ENCODE assay signal across 9 cellular contexts in the genomic region with DNA sequence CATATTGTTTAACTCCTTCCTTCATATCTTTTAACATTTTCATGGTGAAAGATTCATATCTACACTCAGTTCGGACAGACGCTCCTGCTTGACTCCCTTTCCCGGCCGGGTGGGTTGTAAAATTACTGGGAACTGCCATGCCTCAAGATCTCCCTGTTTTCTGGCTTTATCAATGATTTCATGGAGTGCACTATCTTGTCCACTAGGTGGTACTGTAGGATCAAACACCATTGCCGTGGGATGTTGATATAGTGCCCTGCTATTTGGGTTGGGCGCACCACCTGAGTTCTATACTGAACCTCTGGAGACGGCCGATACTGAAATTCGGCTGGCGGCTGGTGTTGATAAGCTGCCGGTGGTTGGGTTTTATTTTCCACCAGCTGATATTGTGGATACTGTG. TPM values are rescaled to one million over a fixed set of nuclear protein-coding genes. Genes with fewer than 3 reads are reported as not detected.
DNase-seq lines count a peak whose midpoint lies in the region; ATAC-seq and TF ChIP-seq lines count a peak whose summit lies in the region.
"Had no signal": no experiment of that assay in that cellular context is flagged by ENCODE, and none has a peak within 500 bp of the region (broad histone marks: within the 10 kb centered on the region; RNA-seq: fewer than 3 reads in every experiment).

No MANE protein-coding gene starts in this region.

- H3K4me1 ChIP-seq in DOHH2 (ENCODE audit: control insufficient read depth, low read length) (peaks cover 10% of the 10 kb centered on the region; the same call in 1 of the 2 replicates), body of pancreas (peaks cover 21% of the 10 kb centered on the region)

- ATAC-seq in body of pancreas = peak; percentile 75
- peak; percentile 71 to 92 for ATAC-seq in naive thymus-derived CD8-positive, alpha-beta T cell
- no peak for ATAC-seq in GM21360 (IDR thresholded peaks at IDR 0.05; ENCODE audit: unreplicated experiment)
- ATAC-seq in SK-N-SH treated with all-trans-retinoic acid at 6 μM for 48 hours = no peak

- peak; percentile 29 for TF ChIP-seq CTCF in DOHH2 (IDR thresholded peaks at IDR 0.05; ENCODE audit: low read depth, low read length, poor library complexity, severe bottlenecking)
- peak in 4 of 7 experiments; percentile 46 to 76 (median 64) for TF ChIP-seq CTCF in body of pancreas (IDR thresholded peaks at IDR 0.05)
- TF ChIP-seq CTCF in type B pancreatic cell (conservative IDR thresholded peaks at IDR 0.05) = no peak

- peaks cover 0 to 9% (median 2%) of the 10 kb centered on the region in 4 donors for H3K4me1 Mint-ChIP-seq in naive thymus-derived CD8-positive, alpha-beta T cell
- H3K4me1 Mint-ChIP-seq in type B pancreatic cell (ENCODE audit: unreplicated experiment) = no peaks in the 10 kb centered on the region

- WGBS in body of pancreas, 2 donors = 1 to 10% methylated on average over 5 to 11 of the region's 11 CpGs

- H3K9me3 Mint-ChIP-seq in naive thymus-derived CD8-positive, alpha-beta T cell = no peaks in the 10 kb centered on the region
- H3K9me3 Mint-ChIP-seq in type B pancreatic cell = no peaks in the 10 kb centered on the region

- H4K20me1 ChIP-seq in DOHH2 (ENCODE audit: control insufficient read depth, insufficient read depth, low read depth, low read length) = no peaks in the 10 kb centered on the region

- no peak overlapping the region for H3K27ac ChIP-seq in DOHH2 (ENCODE audit: low read depth, low read length)
- no peak overlapping the region for H3K27ac ChIP-seq in body of pancreas

- H3K4me2 ChIP-seq in DOHH2 (ENCODE audit: low read length) = no peak overlapping the region

- H3K79me2 ChIP-seq in DOHH2 (ENCODE audit: control insufficient read depth, low read length) = no peaks in the 10 kb centered on the region

- intact Hi-C loops in body of pancreas (cut with DNase I) = no loop called here

- H3K9me3 ChIP-seq in DOHH2 (ENCODE audit: control insufficient read depth, insufficient read depth, low read length) = no peaks in the 10 kb centered on the region
- H3K9me3 ChIP-seq in MG63 = no peaks in the 10 kb centered on the region
- H3K9me3 ChIP-seq in body of pancreas = no peaks in the 10 kb centered on the region

- H3K36me3 ChIP-seq in DOHH2 (ENCODE audit: control insufficient read depth, low read length) (no peaks in the 10 kb centered on the region), MG63 (no peaks in the 10 kb centered on the region), body of pancreas (replicated peaks in 1 of 2; ENCODE audit: insufficient read depth in 1 of 2, low read depth in 2 of 2) (no peaks in the 10 kb centered on the region)

- H3K27ac Mint-ChIP-seq in naive thymus-derived CD8-positive, alpha-beta T cell = no peak overlapping the region
- H3K27ac Mint-ChIP-seq in type B pancreatic cell = no peak overlapping the region

- H3K4me3 ChIP-seq in DOHH2 (ENCODE audit: low read length) (no peak overlapping the region), MG63 (no peak overlapping the region), body of pancreas (no peak overlapping the region)

- no peaks in the 10 kb centered on the region for H3F3A ChIP-seq in DOHH2 (ENCODE audit: control insufficient read depth, insufficient read depth)

- H3K36me3 Mint-ChIP-seq in naive thymus-derived CD8-positive, alpha-beta T cell = no peaks in the 10 kb centered on the region
- H3K36me3 Mint-ChIP-seq in type B pancreatic cell = no peaks in the 10 kb centered on the region

- H3K27me3 Mint-ChIP-seq in naive thymus-derived CD8-positive, alpha-beta T cell = peaks cover 0 to 2% (median 0%) of the 10 kb centered on the region in 5 donors
- H3K27me3 Mint-ChIP-seq in type B pancreatic cell = no peaks in the 10 kb centered on the region

- POLR2A ChIA-PET in naive thymus-derived CD8-positive, alpha-beta T cell (lab: Charles Lee) = no interaction called here

- no peak overlapping the region for H3K4me3 Mint-ChIP-seq in naive thymus-derived CD8-positive, alpha-beta T cell
- no peak overlapping the region for H3K4me3 Mint-ChIP-seq in type B pancreatic cell

- H3K27me3 ChIP-seq in DOHH2 (ENCODE audit: control insufficient read depth, low read length) (no peaks in the 10 kb centered on the region), MG63 (no peaks in the 10 kb centered on the region), body of pancreas (no peaks in the 10 kb centered on the region)

- H3K9me2 ChIP-seq in DOHH2 (replicated peaks; ENCODE audit: control insufficient read depth, low read length) = no peaks in the 10 kb centered on the region

- no peak for TF ChIP-seq POLR2A in body of pancreas (IDR thresholded peaks at IDR 0.05)

- DNase-seq in MG63 (peak; percentile 17), body of pancreas (peak in 2 of 4 donors; percentile 56 to 72), UCSD-AML1 (lab: John Stamatoyannopoulos, UW; ENCODE audit: unreplicated experiment) (no peak), type B pancreatic cell (ENCODE audit: extremely low spot score, unreplicated experiment) (no peak)
- DNase-seq in naive thymus-derived CD8-positive, alpha-beta T cell = peak in 7 of 10 donors; percentile 2 to 65 (median 30)
- DNase-seq: NCI-H1694 had no signal

TF ChIP-seq in SK-N-SH treated with all-trans-retinoic acid at 6 μM for 48 hours, 23 proteins besides CTCF, POLR2A, EP300 and RAD21:
- TF ChIP-seq BACH2 (CRISPR knock-in tag; IDR thresholded peaks at IDR 0.05; ENCODE audit: borderline replicate concordance) (no peak), ZNF565 (CRISPR knock-in tag; conservative IDR thresholded peaks at IDR 0.05; ENCODE audit: low read depth) (no peak), GLIS3 (CRISPR knock-in tag; IDR thresholded peaks at IDR 0.05) (no peak), ZFP3 (CRISPR knock-in tag; IDR thresholded peaks at IDR 0.05) (no peak), TCF4 (CRISPR knock-in tag; IDR thresholded peaks at IDR 0.05; ENCODE audit: borderline replicate concordance) (no peak), ESRRG (CRISPR knock-in tag; IDR thresholded peaks at IDR 0.05) (no peak), CSDC2 (CRISPR knock-in tag; IDR thresholded peaks at IDR 0.05) (no peak)
- TF ChIP-seq, protein P1, sequence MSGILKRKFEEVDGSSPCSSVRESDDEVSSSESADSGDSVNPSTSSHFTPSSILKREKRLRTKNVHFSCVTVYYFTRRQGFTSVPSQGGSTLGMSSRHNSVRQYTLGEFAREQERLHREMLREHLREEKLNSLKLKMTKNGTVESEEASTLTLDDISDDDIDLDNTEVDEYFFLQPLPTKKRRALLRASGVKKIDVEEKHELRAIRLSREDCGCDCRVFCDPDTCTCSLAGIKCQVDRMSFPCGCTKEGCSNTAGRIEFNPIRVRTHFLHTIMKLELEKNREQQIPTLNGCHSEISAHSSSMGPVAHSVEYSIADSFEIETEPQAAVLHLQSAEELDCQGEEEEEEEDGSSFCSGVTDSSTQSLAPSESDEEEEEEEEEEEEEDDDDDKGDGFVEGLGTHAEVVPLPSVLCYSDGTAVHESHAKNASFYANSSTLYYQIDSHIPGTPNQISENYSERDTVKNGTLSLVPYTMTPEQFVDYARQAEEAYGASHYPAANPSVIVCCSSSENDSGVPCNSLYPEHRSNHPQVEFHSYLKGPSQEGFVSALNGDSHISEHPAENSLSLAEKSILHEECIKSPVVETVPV (CRISPR knock-in tag; IDR thresholded peaks at IDR 0.05) = no peak
- TF ChIP-seq, protein P2, sequence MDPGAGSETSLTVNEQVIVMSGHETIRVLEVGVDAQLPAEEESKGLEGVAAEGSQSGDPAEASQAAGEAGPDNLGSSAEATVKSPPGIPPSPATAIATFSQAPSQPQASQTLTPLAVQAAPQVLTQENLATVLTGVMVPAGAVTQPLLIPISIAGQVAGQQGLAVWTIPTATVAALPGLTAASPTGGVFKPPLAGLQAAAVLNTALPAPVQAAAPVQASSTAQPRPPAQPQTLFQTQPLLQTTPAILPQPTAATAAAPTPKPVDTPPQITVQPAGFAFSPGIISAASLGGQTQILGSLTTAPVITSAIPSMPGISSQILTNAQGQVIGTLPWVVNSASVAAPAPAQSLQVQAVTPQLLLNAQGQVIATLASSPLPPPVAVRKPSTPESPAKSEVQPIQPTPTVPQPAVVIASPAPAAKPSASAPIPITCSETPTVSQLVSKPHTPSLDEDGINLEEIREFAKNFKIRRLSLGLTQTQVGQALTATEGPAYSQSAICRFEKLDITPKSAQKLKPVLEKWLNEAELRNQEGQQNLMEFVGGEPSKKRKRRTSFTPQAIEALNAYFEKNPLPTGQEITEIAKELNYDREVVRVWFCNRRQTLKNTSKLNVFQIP (CRISPR knock-in tag; IDR thresholded peaks at IDR 0.05; ENCODE audit: borderline replicate concordance, low read depth) = no peak
- TF ChIP-seq, protein P3, sequence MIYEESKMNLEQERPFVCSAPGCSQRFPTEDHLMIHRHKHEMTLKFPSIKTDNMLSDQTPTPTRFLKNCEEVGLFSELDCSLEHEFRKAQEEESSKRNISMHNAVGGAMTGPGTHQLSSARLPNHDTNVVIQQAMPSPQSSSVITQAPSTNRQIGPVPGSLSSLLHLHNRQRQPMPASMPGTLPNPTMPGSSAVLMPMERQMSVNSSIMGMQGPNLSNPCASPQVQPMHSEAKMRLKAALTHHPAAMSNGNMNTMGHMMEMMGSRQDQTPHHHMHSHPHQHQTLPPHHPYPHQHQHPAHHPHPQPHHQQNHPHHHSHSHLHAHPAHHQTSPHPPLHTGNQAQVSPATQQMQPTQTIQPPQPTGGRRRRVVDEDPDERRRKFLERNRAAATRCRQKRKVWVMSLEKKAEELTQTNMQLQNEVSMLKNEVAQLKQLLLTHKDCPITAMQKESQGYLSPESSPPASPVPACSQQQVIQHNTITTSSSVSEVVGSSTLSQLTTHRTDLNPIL (CRISPR knock-in tag; IDR thresholded peaks at IDR 0.05; ENCODE audit: low read depth) = no peak
TF ChIP-seq in SK-N-SH treated with all-trans-retinoic acid at 6 μM for 48 hours: peak in this region for 0.

RNA-seq across cellular contexts. Expression of a gene that starts 53.2 kb away (rescaled TPM):
- not detected in 2 replicates for total RNA-seq in MG63 (2014; rRNA removed; shearing (Covaris generic); ENCODE audit: low replicate concordance)
- not detected for total RNA-seq in body of pancreas
- not detected for total RNA-seq in naive thymus-derived CD8-positive, alpha-beta T cell
- not detected for polyA plus RNA-seq in naive thymus-derived CD8-positive, alpha-beta T cell
- not detected in 2 replicates for total RNA-seq in type B pancreatic cell (ENCODE audit: low replicate concordance)

RNA-seq across cellular contexts. Expression of a gene that starts 54.2 kb away (rescaled TPM):
- not detected in 2 replicates for total RNA-seq in MG63 (2014; rRNA removed; shearing (Covaris generic); ENCODE audit: low replicate concordance)
- total RNA-seq in body of pancreas = not detected
- total RNA-seq in naive thymus-derived CD8-positive, alpha-beta T cell = not detected
- not detected for polyA plus RNA-seq in naive thymus-derived CD8-positive, alpha-beta T cell
- not detected in 2 replicates for total RNA-seq in type B pancreatic cell (ENCODE audit: low replicate concordance)

Comparison
In these comparisons a context has a peak if more than half of its experiments do, and no peak if none do; other contexts are left out.
1. DNase-seq: peak in MG63 (single experiment) and naive thymus-derived CD8-positive, alpha-beta T cell (7 of 10); none in UCSD-AML1 (single experiment) and type B pancreatic cell (single experiment).
2. ATAC-seq: peak in body of pancreas (single experiment) and naive thymus-derived CD8-positive, alpha-beta T cell (2 of 2); none in GM21360 (single experiment) and SK-N-SH treated with all-trans-retinoic acid at 6 μM for 48 hours (single experiment).